ENCODE assay signal across 8 cellular contexts in genomic region chr10:110303681-110304080, GRCh38. TPM values are rescaled to one million over a fixed set of nuclear protein-coding genes. Genes with fewer than 3 reads are reported as not detected.
A peak's percentile ranks its signal among the peaks of the same experiment; 100 is the strongest.
DNase-seq lines count a peak whose midpoint lies in the region; ATAC-seq and TF ChIP-seq lines count a peak whose summit lies in the region.

No MANE protein-coding gene starts in this region.

- no peaks in the 10 kb centered on the region for H3K9me3 Mint-ChIP-seq in activated CD8-positive, alpha-beta T cell treated with anti-CD3 and anti-CD28 coated beads for 36 hours
- H3K9me3 Mint-ChIP-seq in stimulated activated naive B cell treated with anti-CD40 and anti-IgM and Interleukin-4, amounts not matched to agents 10 μg/mL and 1 μg/mL and 100 μg/mL, for 72 hours = no peaks in the 10 kb centered on the region

- peaks cover 42% of the 10 kb centered on the region for H3K36me3 Mint-ChIP-seq in activated CD8-positive, alpha-beta T cell treated with anti-CD3 and anti-CD28 coated beads for 36 hours (ENCODE audit: low read depth)
- H3K36me3 Mint-ChIP-seq in stimulated activated naive B cell treated with anti-CD40 and anti-IgM and Interleukin-4, amounts not matched to agents 10 μg/mL and 1 μg/mL and 100 μg/mL, for 72 hours = peaks cover 9 to 17% of the 10 kb centered on the region in 2 donors

- no peak for ATAC-seq in activated CD8-positive, alpha-beta T cell treated with anti-CD3 and anti-CD28 coated beads for 36 hours
- no peak for ATAC-seq in stimulated activated naive B cell treated with anti-CD40 and anti-IgM and Interleukin-4, amounts not matched to agents 10 μg/mL and 1 μg/mL and 100 μg/mL, for 72 hours (replicated peaks)
- ATAC-seq in HG02938 (IDR thresholded peaks at IDR 0.05; ENCODE audit: unreplicated experiment) = no peak

- H3K4me1 Mint-ChIP-seq in activated CD8-positive, alpha-beta T cell treated with anti-CD3 and anti-CD28 coated beads for 36 hours (ENCODE audit: low read depth) = peaks cover 47% of the 10 kb centered on the region
- peaks cover 12 to 33% of the 10 kb centered on the region in 2 donors for H3K4me1 Mint-ChIP-seq in stimulated activated naive B cell treated with anti-CD40 and anti-IgM and Interleukin-4, amounts not matched to agents 10 μg/mL and 1 μg/mL and 100 μg/mL, for 72 hours

- H3K27ac Mint-ChIP-seq in activated CD8-positive, alpha-beta T cell treated with anti-CD3 and anti-CD28 coated beads for 36 hours = peak overlapping the region; percentile 87
- peak overlapping the region; percentile 72 for H3K27ac Mint-ChIP-seq in stimulated activated naive B cell treated with anti-CD40 and anti-IgM and Interleukin-4, amounts not matched to agents 10 μg/mL and 1 μg/mL and 100 μg/mL, for 72 hours

- POLR2A ChIA-PET in activated CD8-positive, alpha-beta T cell treated with anti-CD3 and anti-CD28 coated beads for 36 hours (lab: Charles Lee) = interaction anchor here (0.8 to 2.4 kb wide), 6 partner anchors 8 to 557 kb away, joined by 3 to 11 read pairs (median 4); partner anchors contain the start of gene SMC3

- H3K4me3 Mint-ChIP-seq in activated CD8-positive, alpha-beta T cell treated with anti-CD3 and anti-CD28 coated beads for 36 hours = peak overlapping the region; percentile 93
- H3K4me3 Mint-ChIP-seq in stimulated activated naive B cell treated with anti-CD40 and anti-IgM and Interleukin-4, amounts not matched to agents 10 μg/mL and 1 μg/mL and 100 μg/mL, for 72 hours = peak overlapping the region; percentile 84

- TF ChIP-seq CTCF in HFF-Myc (IDR thresholded peaks at IDR 0.05; ENCODE audit: low read depth, low read length, missing control alignments) = no peak
- no peak for TF ChIP-seq CTCF in activated CD8-positive, alpha-beta T cell treated with anti-CD3 and anti-CD28 coated beads for 36 hours (IDR thresholded peaks at IDR 0.05)

- DNase-seq in HFF-Myc (ENCODE audit: extremely low read depth, low read depth) (no peak), NCI-H226 (no peak), anterior cingulate cortex (lab: John Stamatoyannopoulos, UW) (no peak), NCI-H1105 (lab: John Stamatoyannopoulos, UW) (no peak)
- DNase-seq in activated CD8-positive, alpha-beta T cell treated with anti-CD3 and anti-CD28 coated beads for 36 hours = no peak
- DNase-seq in stimulated activated naive B cell treated with anti-CD40 and anti-IgM and Interleukin-4, amounts not matched to agents 10 μg/mL and 1 μg/mL and 100 μg/mL, for 72 hours = no peak

- CTCF ChIA-PET in activated CD8-positive, alpha-beta T cell treated with anti-CD3 and anti-CD28 coated beads for 36 hours (lab: Charles Lee) = interaction anchor here (0.8 to 5.6 kb wide), 7 partner anchors 14 to 307 kb away, joined by 3 to 55 read pairs (median 4); no protein-coding TSS in a partner anchor

- intact Hi-C loops in activated CD8-positive, alpha-beta T cell treated with anti-CD3 and anti-CD28 coated beads for 36 hours (cut with micrococcal nuclease) = no loop called here

- H3K4me3 ChIP-seq in HFF-Myc (replicated peaks; ENCODE audit: low read depth, low read length) = peak overlapping the region; percentile 87
- peak overlapping the region; percentile 76 for H3K4me3 ChIP-seq in iPS-11a (ENCODE audit: low read depth, low read length)

- H3K27me3 Mint-ChIP-seq in activated CD8-positive, alpha-beta T cell treated with anti-CD3 and anti-CD28 coated beads for 36 hours = no peaks in the 10 kb centered on the region
- no peaks in the 10 kb centered on the region for H3K27me3 Mint-ChIP-seq in stimulated activated naive B cell treated with anti-CD40 and anti-IgM and Interleukin-4, amounts not matched to agents 10 μg/mL and 1 μg/mL and 100 μg/mL, for 72 hours

RNA-seq across cellular contexts. Expression of gene SMNDC1, which starts 1.0 kb away (rescaled TPM):
- 10 to 100 TPM; 39.7 to 42.4 TPM for total RNA-seq in activated CD8-positive, alpha-beta T cell treated with anti-CD3 and anti-CD28 coated beads for 36 hours
